ENCODE assay signal across 12 cellular contexts in genomic region chr7:54880326-54880989, GRCh38.
"Had no signal": no experiment of that assay in that cellular context is flagged by ENCODE, and none has a peak within 500 bp of the region (broad histone marks: within the 10 kb centered on the region; RNA-seq: fewer than 3 reads in every experiment).

No MANE protein-coding gene starts in this region.

- H3K27me3 ChIP-seq: neural progenitor cell, ovary, tibial nerve had no signal

- H3K9ac ChIP-seq: neural progenitor cell had no signal

- H2AFZ ChIP-seq: neural progenitor cell had no signal

- DNase-seq: activated CD4-positive, alpha-beta T cell treated with anti-CD3 and anti-CD28 coated beads, Interleukin-2, amount 50 U/mL, for 4 hours; activated naive CD4-positive, alpha-beta T cell treated with anti-CD3 and anti-CD28 coated beads, Interleukin-2, amount 50 U/mL, for 16 hours; activated T-cell treated with anti-CD3 and anti-CD28 coated beads, Interleukin-2, amount 50 U/mL, for 1 hour; endodermal cell; erythroblast; left cardiac atrium; mammary epithelial cell; ovary; stimulated activated CD4-positive, alpha-beta T cell treated with anti-CD3 and anti-CD28 coated beads, Interleukin-1b, Interleukin-23, amount 100 ng/mL, for 48 hours had no signal

- H3K4me3 ChIP-seq: neural progenitor cell, ovary, tibial nerve had no signal

- H3K27ac ChIP-seq: neural progenitor cell, ovary, tibial nerve had no signal

- ATAC-seq: left cardiac atrium; stimulated activated memory B cell treated with anti-CD40 and anti-IgM and Interleukin-4, amounts not matched to agents 10 μg/mL and 1 μg/mL and 100 μg/mL, for 72 hours had no signal

- H3K36me3 ChIP-seq: neural progenitor cell, ovary, tibial nerve had no signal

- H3K9me3 ChIP-seq: ovary, tibial nerve had no signal

- H3K4me1 ChIP-seq: neural progenitor cell had no signal

- H3K4me2 ChIP-seq: neural progenitor cell had no signal
